Comparison of ENCODE assay signal across 13 cellular contexts in genomic region chr3:132662212-132662611, GRCh38. TPM values are rescaled to one million over a fixed set of nuclear protein-coding genes. Genes with fewer than 3 reads are reported as not detected.
DNase-seq lines count a peak whose midpoint lies in the region; ATAC-seq lines count a peak whose summit lies in the region.
"Had no signal": no experiment of that assay in that cellular context is flagged by ENCODE, and none has a peak within 500 bp of the region (broad histone marks: within the 10 kb centered on the region; RNA-seq: fewer than 3 reads in every experiment).

No MANE protein-coding gene starts in this region.

- H3K9me3 Mint-ChIP-seq in CD8-positive, alpha-beta memory T cell = no peaks in the 10 kb centered on the region
- no peaks in the 10 kb centered on the region for H3K9me3 Mint-ChIP-seq in activated naive CD8-positive, alpha-beta T cell (ENCODE audit: low read depth)
- no peaks in the 10 kb centered on the region for H3K9me3 Mint-ChIP-seq in naive thymus-derived CD8-positive, alpha-beta T cell
- H3K9me3 Mint-ChIP-seq: activated naive CD4-positive, alpha-beta T cell treated with anti-CD3 and anti-CD28 coated beads, Interleukin-2, amount 10 ng/mL, durations not matched to agents 7 days and 5 days had no signal

- H3K27ac Mint-ChIP-seq in CD8-positive, alpha-beta memory T cell = peak overlapping the region in 3 of 8 donors; percentile 66 to 70 (median 70)
- H3K27ac Mint-ChIP-seq in activated naive CD8-positive, alpha-beta T cell = no peak overlapping the region
- H3K27ac Mint-ChIP-seq in naive thymus-derived CD8-positive, alpha-beta T cell = peak overlapping the region in 5 of 10 donors; percentile 6 to 34 (median 21)

- H3K27me3 ChIP-seq in CD8-positive, alpha-beta memory T cell (ENCODE audit: insufficient read depth, low read length, poor library complexity, severe bottlenecking) = no peaks in the 10 kb centered on the region
- no peaks in the 10 kb centered on the region for H3K27me3 ChIP-seq in HUES64 (ENCODE audit: insufficient read depth, low read length)

- no peak for DNase-seq in CD8-positive, alpha-beta memory T cell
- DNase-seq in naive thymus-derived CD8-positive, alpha-beta T cell = no peak
- DNase-seq in GOT3 (lab: John Stamatoyannopoulos, UW) (no peak), T-helper 9 cell (no peak)
- DNase-seq: activated naive CD4-positive, alpha-beta T cell treated with anti-CD3 and anti-CD28 coated beads, Interleukin-2, amount 10 ng/mL, durations not matched to agents 7 days and 5 days; DMS79 treated with DMSO at 0.1 percent for 48 hours; effector CD8-positive, alpha-beta T cell; head of caudate nucleus; NCI-H2081 treated with DMSO at 0.1 percent for 48 hours; retina had no signal

- H3K27me3 Mint-ChIP-seq in CD8-positive, alpha-beta memory T cell = no peaks in the 10 kb centered on the region
- H3K27me3 Mint-ChIP-seq in activated naive CD8-positive, alpha-beta T cell = no peaks in the 10 kb centered on the region
- H3K27me3 Mint-ChIP-seq in naive thymus-derived CD8-positive, alpha-beta T cell = no peaks in the 10 kb centered on the region
- H3K27me3 Mint-ChIP-seq: activated naive CD4-positive, alpha-beta T cell treated with anti-CD3 and anti-CD28 coated beads, Interleukin-2, amount 10 ng/mL, durations not matched to agents 7 days and 5 days had no signal

- H3K27ac ChIP-seq in CD8-positive, alpha-beta memory T cell (ENCODE audit: low read depth, low read length) = no peak overlapping the region
- no peak overlapping the region for H3K27ac ChIP-seq in HUES64 (ENCODE audit: low read depth, low read length)

- H3K4me1 Mint-ChIP-seq in CD8-positive, alpha-beta memory T cell = peaks cover 54 to 75% (median 70%) of the 10 kb centered on the region in 3 donors
- H3K4me1 Mint-ChIP-seq in activated naive CD8-positive, alpha-beta T cell (ENCODE audit: low read depth) = peaks cover 67% of the 10 kb centered on the region
- peaks cover 32 to 65% (median 58%) of the 10 kb centered on the region in 4 donors for H3K4me1 Mint-ChIP-seq in naive thymus-derived CD8-positive, alpha-beta T cell

- CTCF ChIA-PET in CD8-positive, alpha-beta memory T cell (lab: Charles Lee) = no interaction called here

- peak overlapping the region in 4 of 7 donors; percentile 6 to 99 (median 46) for H3K4me3 Mint-ChIP-seq in CD8-positive, alpha-beta memory T cell
- peak overlapping the region; percentile 97 for H3K4me3 Mint-ChIP-seq in activated naive CD8-positive, alpha-beta T cell
- H3K4me3 Mint-ChIP-seq in naive thymus-derived CD8-positive, alpha-beta T cell = peak overlapping the region in 9 of 10 donors; percentile 2 to 98 (median 16)

- peaks cover 0 to 30% (median 0%) of the 10 kb centered on the region in 3 donors for H3K36me3 Mint-ChIP-seq in CD8-positive, alpha-beta memory T cell
- no peaks in the 10 kb centered on the region for H3K36me3 Mint-ChIP-seq in activated naive CD8-positive, alpha-beta T cell
- H3K36me3 Mint-ChIP-seq in naive thymus-derived CD8-positive, alpha-beta T cell = peaks cover 0 to 8% (median 0%) of the 10 kb centered on the region in 3 donors

- H3K36me3 ChIP-seq in CD8-positive, alpha-beta memory T cell (ENCODE audit: insufficient read depth, low read length) = no peaks in the 10 kb centered on the region
- H3K36me3 ChIP-seq in HUES64 (ENCODE audit: insufficient read depth, low read length) = peaks cover 17% of the 10 kb centered on the region

- ATAC-seq in naive thymus-derived CD8-positive, alpha-beta T cell = no peak
- no peak for ATAC-seq in GM21576 (IDR thresholded peaks at IDR 0.05; ENCODE audit: unreplicated experiment)

- H3K4me1 ChIP-seq in CD8-positive, alpha-beta memory T cell (ENCODE audit: insufficient read depth, low read length) = peaks cover 33% of the 10 kb centered on the region
- H3K4me1 ChIP-seq in HUES64 (ENCODE audit: insufficient read depth, low read length) = peaks cover 8% of the 10 kb centered on the region; the same call in 1 of the 2 replicates

- H3K4me3 ChIP-seq in CD8-positive, alpha-beta memory T cell (ENCODE audit: low read length) = no peak overlapping the region
- H3K4me3 ChIP-seq in HUES64 (ENCODE audit: low read length) = peak overlapping the region; percentile 74

- H3K9ac ChIP-seq in HUES64 (ENCODE audit: low read depth, low read length) = no peak overlapping the region

- POLR2A ChIA-PET in CD8-positive, alpha-beta memory T cell (lab: Charles Lee) = no interaction called here
- POLR2A ChIA-PET in naive thymus-derived CD8-positive, alpha-beta T cell (lab: Charles Lee) = no interaction called here

- no peaks in the 10 kb centered on the region for H3K9me3 ChIP-seq in CD8-positive, alpha-beta memory T cell (ENCODE audit: low read length)
- H3K9me3 ChIP-seq in HUES64 (ENCODE audit: insufficient read depth, low read depth, low read length) = no peaks in the 10 kb centered on the region

RNA-seq across cellular contexts. Expression of gene UBA5, which starts 2.1 kb away (rescaled TPM):
- 10 to 100 TPM; 52.1 to 53.4 TPM for total RNA-seq in CD8-positive, alpha-beta memory T cell
- 39.5 TPM for polyA plus RNA-seq in CD8-positive, alpha-beta memory T cell
- polyA plus RNA-seq in HUES64 (2013, experiment 1 of 2) = 37.3 TPM
- 39.7 TPM for polyA plus RNA-seq in HUES64 (2013, experiment 2 of 2)
- 10 to 100 TPM; 37.7 to 44.0 TPM for total RNA-seq in naive thymus-derived CD8-positive, alpha-beta T cell
- polyA plus RNA-seq in naive thymus-derived CD8-positive, alpha-beta T cell = 10 to 100 TPM; 29.9 to 42.9 (median 36.7) TPM

RNA-seq across cellular contexts. Expression of gene ACAD11, which starts 2.6 kb away (rescaled TPM):
- 10 to 100 TPM in 1 of 2 experiments, 1 to 10 TPM in 1; 9.5 to 11.5 TPM for total RNA-seq in CD8-positive, alpha-beta memory T cell
- 3.6 TPM for polyA plus RNA-seq in CD8-positive, alpha-beta memory T cell
- 8.3 TPM for polyA plus RNA-seq in HUES64 (2013, experiment 1 of 2)
- 13.1 TPM for polyA plus RNA-seq in HUES64 (2013, experiment 2 of 2)
- 10 to 100 TPM; 27.6 to 28.1 TPM for total RNA-seq in naive thymus-derived CD8-positive, alpha-beta T cell
- polyA plus RNA-seq in naive thymus-derived CD8-positive, alpha-beta T cell = 10 to 100 TPM in 1 of 3 donors, 1 to 10 TPM in 2; 4.6 to 10.3 (median 5.1) TPM

RNA-seq across cellular contexts. Expression of gene NPHP3, which starts 60.0 kb away (rescaled TPM):
- total RNA-seq in CD8-positive, alpha-beta memory T cell = 10 to 100 TPM; 11.7 to 13.9 TPM
- 3.9 TPM for polyA plus RNA-seq in CD8-positive, alpha-beta memory T cell
- 11.5 TPM for polyA plus RNA-seq in HUES64 (2013, experiment 1 of 2)
- polyA plus RNA-seq in HUES64 (2013, experiment 2 of 2) = 12.6 TPM
- total RNA-seq in naive thymus-derived CD8-positive, alpha-beta T cell = 10 to 100 TPM; 60.0 to 63.5 TPM
- polyA plus RNA-seq in naive thymus-derived CD8-positive, alpha-beta T cell = 1 to 10 TPM; 2.5 to 4.9 (median 3.0) TPM

Comparison
In these comparisons a context has a peak if more than half of its experiments do, and no peak if none do; other contexts are left out.
1. H3K4me3 Mint-ChIP-seq: peak in every context shown above with its lines; median percentile 97 in activated naive CD8-positive, alpha-beta T cell; 46 in CD8-positive, alpha-beta memory T cell; 16 in naive thymus-derived CD8-positive, alpha-beta T cell.
2. RNA of gene NPHP3, which starts 60.0 kb away (total RNA-seq): 60.0 to 63.5 TPM in naive thymus-derived CD8-positive, alpha-beta T cell; 11.7 to 13.9 TPM in CD8-positive, alpha-beta memory T cell; every median in the first group is over 4 times any median in the second.